Comparison of ENCODE assay signal across 1 cellular context in the genomic region with DNA sequence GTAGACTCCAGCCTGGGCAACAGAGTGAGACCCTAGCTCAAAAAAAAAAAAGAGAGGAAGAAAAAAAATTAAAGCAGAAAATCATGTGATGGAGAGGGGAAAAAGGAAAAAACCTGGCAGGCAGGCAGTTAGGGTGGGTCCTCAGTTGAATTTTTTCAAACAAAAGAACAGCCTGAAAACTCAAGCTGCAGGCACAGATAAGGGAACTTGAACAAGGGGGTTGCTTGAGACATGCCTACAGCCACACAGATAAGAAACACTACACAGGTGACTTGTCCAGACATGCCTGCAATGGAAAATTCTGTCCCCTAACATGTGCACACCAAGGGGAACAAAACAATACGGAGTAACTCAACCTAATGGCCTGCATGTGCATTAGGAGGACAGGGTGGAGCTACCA.
TF ChIP-seq lines count a peak whose summit lies in the region.

No MANE protein-coding gene starts in this region.

TF ChIP-seq in H1, 55 proteins besides CTCF, POLR2A, EP300 and RAD21:
- TF ChIP-seq PHF8 (conservative IDR thresholded peaks at IDR 0.05; ENCODE audit: low read depth, low read length) (no peak), POU5F1 (IDR thresholded peaks at IDR 0.05; ENCODE audit: low read depth, low read length) (no peak), SIN3A (conservative IDR thresholded peaks at IDR 0.05 in 1 of 2, IDR thresholded peaks at IDR 0.05 in 1 of 2; ENCODE audit: low read depth in 1 of 2, low read length in 2 of 2) (no peak), CHD1 (IDR thresholded peaks at IDR 0.05; ENCODE audit: low read depth, low read length) (no peak), JUND (IDR thresholded peaks at IDR 0.05; ENCODE audit: low read length) (no peak), HDAC2 (IDR thresholded peaks at IDR 0.05; ENCODE audit: borderline replicate concordance in 1 of 2, low read depth in 2 of 2, low read length in 2 of 2) (no peak), MAFK (IDR thresholded peaks at IDR 0.05; ENCODE audit: low read depth, low read length) (no peak), TAF1 (IDR thresholded peaks at IDR 0.05; ENCODE audit: low read depth, low read length) (no peak), YY1 (IDR thresholded peaks at IDR 0.05; ENCODE audit: low read depth, low read length) (no peak), TBP (IDR thresholded peaks at IDR 0.05; ENCODE audit: low read depth, low read length) (no peak), KDM1A (IDR thresholded peaks at IDR 0.05; ENCODE audit: borderline replicate concordance, low read length) (no peak), RBBP5 (IDR thresholded peaks at IDR 0.05; ENCODE audit: borderline replicate concordance, low read depth, low read length) (no peak), BACH1 (IDR thresholded peaks at IDR 0.05; ENCODE audit: low read length) (no peak), JUN (IDR thresholded peaks at IDR 0.05; ENCODE audit: low read depth, low read length) (no peak), BRCA1 (IDR thresholded peaks at IDR 0.05; ENCODE audit: low read depth, low read length) (no peak)
- TF ChIP-seq, protein P1, sequence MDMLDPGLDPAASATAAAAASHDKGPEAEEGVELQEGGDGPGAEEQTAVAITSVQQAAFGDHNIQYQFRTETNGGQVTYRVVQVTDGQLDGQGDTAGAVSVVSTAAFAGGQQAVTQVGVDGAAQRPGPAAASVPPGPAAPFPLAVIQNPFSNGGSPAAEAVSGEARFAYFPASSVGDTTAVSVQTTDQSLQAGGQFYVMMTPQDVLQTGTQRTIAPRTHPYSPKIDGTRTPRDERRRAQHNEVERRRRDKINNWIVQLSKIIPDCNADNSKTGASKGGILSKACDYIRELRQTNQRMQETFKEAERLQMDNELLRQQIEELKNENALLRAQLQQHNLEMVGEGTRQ (IDR thresholded peaks at IDR 0.05; ENCODE audit: low read length), result no peak
- TF ChIP-seq, protein P2, sequence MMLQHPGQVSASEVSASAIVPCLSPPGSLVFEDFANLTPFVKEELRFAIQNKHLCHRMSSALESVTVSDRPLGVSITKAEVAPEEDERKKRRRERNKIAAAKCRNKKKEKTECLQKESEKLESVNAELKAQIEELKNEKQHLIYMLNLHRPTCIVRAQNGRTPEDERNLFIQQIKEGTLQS (IDR thresholded peaks at IDR 0.05; ENCODE audit: insufficient read depth, low read depth, low read length), result no peak
- TF ChIP-seq, protein P3, sequence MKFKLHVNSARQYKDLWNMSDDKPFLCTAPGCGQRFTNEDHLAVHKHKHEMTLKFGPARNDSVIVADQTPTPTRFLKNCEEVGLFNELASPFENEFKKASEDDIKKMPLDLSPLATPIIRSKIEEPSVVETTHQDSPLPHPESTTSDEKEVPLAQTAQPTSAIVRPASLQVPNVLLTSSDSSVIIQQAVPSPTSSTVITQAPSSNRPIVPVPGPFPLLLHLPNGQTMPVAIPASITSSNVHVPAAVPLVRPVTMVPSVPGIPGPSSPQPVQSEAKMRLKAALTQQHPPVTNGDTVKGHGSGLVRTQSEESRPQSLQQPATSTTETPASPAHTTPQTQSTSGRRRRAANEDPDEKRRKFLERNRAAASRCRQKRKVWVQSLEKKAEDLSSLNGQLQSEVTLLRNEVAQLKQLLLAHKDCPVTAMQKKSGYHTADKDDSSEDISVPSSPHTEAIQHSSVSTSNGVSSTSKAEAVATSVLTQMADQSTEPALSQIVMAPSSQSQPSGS (IDR thresholded peaks at IDR 0.05; ENCODE audit: low read length), result no peak
